Comparison of ENCODE assay signal across 30 cellular contexts in the genomic region with DNA sequence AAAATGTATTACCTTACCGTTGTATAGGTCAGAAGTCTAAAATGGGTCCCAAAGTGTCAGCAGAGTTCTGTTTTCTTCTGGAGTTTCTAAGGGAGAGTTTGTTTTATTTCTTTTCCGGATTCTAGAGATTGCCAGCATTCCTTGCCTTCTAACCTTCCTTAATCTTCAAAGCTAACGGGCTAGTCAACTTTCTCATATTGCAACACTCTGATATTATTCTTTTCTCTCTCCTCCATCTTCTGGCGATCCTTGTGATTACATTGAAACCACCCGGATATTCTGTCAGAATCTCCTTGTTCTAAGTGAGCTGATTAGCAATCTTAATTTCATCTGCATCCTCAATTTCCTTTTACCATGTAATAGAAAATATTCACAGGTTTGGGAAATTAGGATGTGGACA. TPM values are rescaled to one million over a fixed set of nuclear protein-coding genes. Genes with fewer than 3 reads are reported as not detected.
"Had no signal": no experiment of that assay in that cellular context is flagged by ENCODE, and none has a peak within 500 bp of the region (broad histone marks: within the 10 kb centered on the region; RNA-seq: fewer than 3 reads in every experiment).

No MANE protein-coding gene starts in this region.

- H3K4me3 Mint-ChIP-seq: activated CD4-positive, alpha-beta T cell treated with anti-CD3 and anti-CD28 coated beads, Interleukin-2, amount 10 ng/mL, durations not matched to agents 24 days and 14 days; activated CD8-positive, alpha-beta memory T cell treated with anti-CD3 and anti-CD28 coated beads, Interleukin-2, amount 10 ng/mL, durations not matched to agents 7 days and 5 days; activated CD8-positive, alpha-beta T cell treated with anti-CD3 and anti-CD28 coated beads for 36 hours; activated naive CD8-positive, alpha-beta T cell treated with anti-CD3 and anti-CD28 coated beads, Interleukin-2, amount 50 U/mL, for 24 hours; activated T-helper 1 cell treated with anti-CD3 and anti-CD28 coated beads, Interleukin-12 subunit alpha, Interleukin-12 subunit beta, Interleukin-2, Interleukin-4 antibody, amounts not matched to agents 30 ng/mL and 10 ng/mL and 1 ng/mL, durations not matched to agents 14 hours and 24 hours and 36 hours; brain; memory B cell; naive B cell; T-helper 2 cell treated with Interferon-gamma antibody and Interleukin-4, amounts not matched to agents 5 μg/mL and 100 μg/mL, for 36 hours had no signal

- H3K27ac Mint-ChIP-seq: activated CD4-positive, alpha-beta T cell treated with anti-CD3 and anti-CD28 coated beads, Interleukin-2, amount 10 ng/mL, durations not matched to agents 24 days and 14 days; activated CD8-positive, alpha-beta memory T cell treated with anti-CD3 and anti-CD28 coated beads, Interleukin-2, amount 10 ng/mL, durations not matched to agents 7 days and 5 days; activated CD8-positive, alpha-beta T cell treated with anti-CD3 and anti-CD28 coated beads for 36 hours; activated naive CD8-positive, alpha-beta T cell treated with anti-CD3 and anti-CD28 coated beads, Interleukin-2, amount 50 U/mL, for 24 hours; activated T-helper 1 cell treated with anti-CD3 and anti-CD28 coated beads, Interleukin-12 subunit alpha, Interleukin-12 subunit beta, Interleukin-2, Interleukin-4 antibody, amounts not matched to agents 30 ng/mL and 10 ng/mL and 1 ng/mL, durations not matched to agents 14 hours and 24 hours and 36 hours; brain; memory B cell; naive B cell; T-helper 2 cell treated with Interferon-gamma antibody and Interleukin-4, amounts not matched to agents 5 μg/mL and 100 μg/mL, for 36 hours had no signal

- H3K4me1 Mint-ChIP-seq: activated CD4-positive, alpha-beta T cell treated with anti-CD3 and anti-CD28 coated beads, Interleukin-2, amount 10 ng/mL, durations not matched to agents 24 days and 14 days; activated CD8-positive, alpha-beta memory T cell treated with anti-CD3 and anti-CD28 coated beads, Interleukin-2, amount 10 ng/mL, durations not matched to agents 7 days and 5 days; activated naive CD8-positive, alpha-beta T cell treated with anti-CD3 and anti-CD28 coated beads, Interleukin-2, amount 50 U/mL, for 24 hours; brain; memory B cell; naive B cell had no signal

- H3K27me3 ChIP-seq: gastrocnemius medialis, sigmoid colon, spleen, upper lobe of left lung had no signal

- H3K4me1 ChIP-seq: gastrocnemius medialis, sigmoid colon, spleen, upper lobe of left lung had no signal

- DNase-seq: activated CD4-positive, alpha-beta T cell treated with anti-CD3 and anti-CD28 coated beads, Interleukin-2, amount 10 ng/mL, durations not matched to agents 24 days and 14 days; activated CD8-positive, alpha-beta memory T cell treated with anti-CD3 and anti-CD28 coated beads, Interleukin-2, amount 10 ng/mL, durations not matched to agents 7 days and 5 days; activated CD8-positive, alpha-beta T cell treated with anti-CD3 and anti-CD28 coated beads for 36 hours; activated gamma-delta T cell; activated naive CD4-positive, alpha-beta T cell treated with anti-CD3 and anti-CD28 coated beads, Interleukin-2, amount 50 U/mL, for 16 hours; activated naive CD8-positive, alpha-beta T cell treated with anti-CD3 and anti-CD28 coated beads, Interleukin-2, amount 50 U/mL, for 24 hours; aorta; central memory CD4-positive, alpha-beta T cell; effector memory CD4-positive, alpha-beta T cell; gastrocnemius medialis; hypothalamus; left cardiac atrium; mucosa of descending colon; naive B cell; nucleus accumbens; sigmoid colon; spleen; stimulated activated CD4-positive, alpha-beta T cell treated with anti-CD3 and anti-CD28 coated beads, Interleukin-4, amount 100 ng/mL, for 1 hour; stimulated activated naive CD4-positive, alpha-beta T cell; upper lobe of left lung had no signal

- H3K9me3 ChIP-seq: gastrocnemius medialis, mucosa of descending colon, sigmoid colon, thoracic aorta had no signal

- ATAC-seq: activated CD4-positive, CD25-positive, alpha-beta regulatory T cell treated with anti-CD3 and anti-CD28 coated beads, Interleukin-2, amount 50 U/mL, for 24 hours; activated CD8-positive, alpha-beta memory T cell treated with anti-CD3 and anti-CD28 coated beads, Interleukin-2, amount 10 ng/mL, durations not matched to agents 7 days and 5 days; activated CD8-positive, alpha-beta T cell treated with anti-CD3 and anti-CD28 coated beads for 36 hours; activated naive CD8-positive, alpha-beta T cell treated with anti-CD3 and anti-CD28 coated beads, Interleukin-2, amount 50 U/mL, for 24 hours; gastrocnemius medialis; left cardiac atrium; mucosa of descending colon had no signal

- H3K36me3 ChIP-seq: gastrocnemius medialis, sigmoid colon, spleen, thoracic aorta, upper lobe of left lung had no signal

- H3K9me3 Mint-ChIP-seq: activated CD4-positive, alpha-beta T cell treated with anti-CD3 and anti-CD28 coated beads, Interleukin-2, amount 10 ng/mL, durations not matched to agents 24 days and 14 days; activated T-helper 1 cell treated with anti-CD3 and anti-CD28 coated beads, Interleukin-12 subunit alpha, Interleukin-12 subunit beta, Interleukin-2, Interleukin-4 antibody, amounts not matched to agents 30 ng/mL and 10 ng/mL and 1 ng/mL, durations not matched to agents 14 hours and 24 hours and 36 hours; T-helper 2 cell treated with Interferon-gamma antibody and Interleukin-4, amounts not matched to agents 5 μg/mL and 100 μg/mL, for 36 hours had no signal

- H3K27ac ChIP-seq: gastrocnemius medialis, sigmoid colon, spleen, thoracic aorta, upper lobe of left lung, VCaP had no signal

- H3K4me3 ChIP-seq: gastrocnemius medialis, mucosa of descending colon, sigmoid colon, spleen, thoracic aorta, upper lobe of left lung had no signal

- H3K36me3 Mint-ChIP-seq: activated CD8-positive, alpha-beta memory T cell treated with anti-CD3 and anti-CD28 coated beads, Interleukin-2, amount 10 ng/mL, durations not matched to agents 7 days and 5 days; brain; memory B cell had no signal

- H3K27me3 Mint-ChIP-seq: activated CD4-positive, alpha-beta T cell treated with anti-CD3 and anti-CD28 coated beads, Interleukin-2, amount 10 ng/mL, durations not matched to agents 24 days and 14 days; activated CD8-positive, alpha-beta memory T cell treated with anti-CD3 and anti-CD28 coated beads, Interleukin-2, amount 10 ng/mL, durations not matched to agents 7 days and 5 days; activated CD8-positive, alpha-beta T cell treated with anti-CD3 and anti-CD28 coated beads for 36 hours; brain; memory B cell; naive B cell had no signal

RNA-seq across cellular contexts. Expression of a gene that starts 36.2 kb away (rescaled TPM):
- total RNA-seq: activated CD4-positive, alpha-beta T cell treated with anti-CD3 and anti-CD28 coated beads, Interleukin-2, amount 10 ng/mL, durations not matched to agents 24 days and 14 days; activated CD8-positive, alpha-beta memory T cell treated with anti-CD3 and anti-CD28 coated beads, Interleukin-2, amount 10 ng/mL, durations not matched to agents 7 days and 5 days; activated CD8-positive, alpha-beta T cell treated with anti-CD3 and anti-CD28 coated beads for 36 hours; activated T-helper 1 cell treated with anti-CD3 and anti-CD28 coated beads, Interleukin-12 subunit alpha, Interleukin-12 subunit beta, Interleukin-2, Interleukin-4 antibody, amounts not matched to agents 30 ng/mL and 10 ng/mL and 1 ng/mL, durations not matched to agents 14 hours and 24 hours and 36 hours; dermis microvascular lymphatic vessel endothelial cell; gastrocnemius medialis; left cardiac atrium; liver; sigmoid colon; spleen; thoracic aorta had no signal
- polyA plus RNA-seq: aorta, liver, neural cell, spleen had no signal
